11 cellular contexts compared by ENCODE assay signal in the genomic region with DNA sequence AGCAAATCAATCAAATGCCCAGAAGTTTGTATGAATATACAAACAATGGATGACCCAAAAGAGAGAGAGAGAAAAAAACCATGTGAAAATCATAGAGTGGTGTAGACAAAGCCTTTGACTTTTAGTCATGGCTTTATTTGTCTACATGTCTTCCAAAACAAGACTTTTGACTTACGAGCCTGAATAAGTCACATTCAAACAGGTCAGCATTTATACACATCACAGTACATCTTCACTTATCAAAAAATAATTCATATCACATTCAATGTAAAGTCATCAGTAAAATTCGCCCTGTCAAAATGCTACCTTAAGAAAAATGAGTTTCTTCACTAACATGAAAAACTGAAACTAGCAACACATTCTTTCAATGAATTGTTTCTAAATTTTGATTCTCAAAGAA. TPM values are rescaled to one million over a fixed set of nuclear protein-coding genes. Genes with fewer than 3 reads are reported as not detected.
DNase-seq lines count a peak whose midpoint lies in the region; ATAC-seq, FAIRE-seq and TF ChIP-seq lines count a peak whose summit lies in the region.
"Had no signal": no experiment of that assay in that cellular context is flagged by ENCODE, and none has a peak within 500 bp of the region (broad histone marks: within the 10 kb centered on the region; RNA-seq: fewer than 3 reads in every experiment).

No MANE protein-coding gene starts in this region.

- H2AFZ ChIP-seq in KMS-11 (ENCODE audit: low read depth) (no peak overlapping the region), K562 (ENCODE audit: low read depth, low read length) (no peak overlapping the region)

- no peaks in the 10 kb centered on the region for H3K27me3 ChIP-seq in CD4-positive, alpha-beta memory T cell (ENCODE audit: insufficient read depth, low read length)
- H3K27me3 ChIP-seq in KMS-11 (ENCODE audit: insufficient read depth, low read depth) (no peaks in the 10 kb centered on the region), K562 (ENCODE audit: control insufficient read depth in 2 of 2, insufficient read depth in 2 of 2, low read length in 2 of 2) (no peaks in the 10 kb centered on the region), left lung (no peaks in the 10 kb centered on the region), BE2C (no peaks in the 10 kb centered on the region)

- 6% methylated on average over 2 of the region's 2 CpGs for WGBS in K562 (ENCODE audit: insufficient coverage, low coverage, missing lambda C conversion rate)

- H3K4me2 ChIP-seq in KMS-11: peak overlapping the region; percentile 45
- H3K4me2 ChIP-seq in K562 (ENCODE audit: insufficient read depth, low read length): no peak overlapping the region

- peaks cover 9 to 17% of the 10 kb centered on the region in 2 donors for H3K36me3 Mint-ChIP-seq in CD4-positive, alpha-beta memory T cell
- H3K36me3 Mint-ChIP-seq in nephron (ENCODE audit: low read depth): no peaks in the 10 kb centered on the region

- peaks cover 71% of the 10 kb centered on the region for H3K4me1 ChIP-seq in CD4-positive, alpha-beta memory T cell (ENCODE audit: insufficient read depth, low read length)
- peaks cover 52% of the 10 kb centered on the region for H3K4me1 ChIP-seq in KMS-11 (ENCODE audit: low read depth, poor library complexity, severe bottlenecking)
- H3K4me1 ChIP-seq in K562 (replicated peaks in 1 of 2; ENCODE audit: control insufficient read depth in 2 of 2, insufficient read depth in 2 of 2, low read length in 2 of 2): peaks cover 0 to 4% of the 10 kb centered on the region in 2 experiments; a peak in 2 of 5 replicates
- H3K4me1 ChIP-seq in left lung: peaks cover 9 to 66% of the 10 kb centered on the region in 2 donors
- no peaks in the 10 kb centered on the region for H3K4me1 ChIP-seq in BE2C

- no peak for TF ChIP-seq RAD21 in K562 (CRISPR knock-in tag; conservative IDR thresholded peaks at IDR 0.05 in 1 of 2, IDR thresholded peaks at IDR 0.05 in 1 of 2)

- POLR2A ChIA-PET in CD4-positive, alpha-beta memory T cell (lab: Charles Lee; ENCODE audit: partially characterized antibody): no interaction called here
- POLR2A ChIA-PET in K562 (lab: Yijun Ruan, JAX): interaction anchor here (0.7 to 1.3 kb wide), 2 partner anchors 8 to 15 kb away, joined by 3 read pairs; no protein-coding TSS in a partner anchor

- peak overlapping the region; percentile 77 to 100 (median 98) for H3K4me3 Mint-ChIP-seq in CD4-positive, alpha-beta memory T cell
- peak overlapping the region; percentile 62 to 87 (median 82) for H3K4me3 Mint-ChIP-seq in nephron

- H3K4me3 ChIP-seq in CD4-positive, alpha-beta memory T cell (ENCODE audit: low read length in 2 of 2): peak overlapping the region; percentile 93 to 97
- no peak overlapping the region for H3K4me3 ChIP-seq in KMS-11 (IDR thresholded peaks at IDR 0.05; ENCODE audit: insufficient read depth, low read depth, low read length)
- no peak overlapping the region for H3K4me3 ChIP-seq in K562
- peak overlapping the region in 1 of 2 donors; percentile 92 for H3K4me3 ChIP-seq in left lung
- H3K4me3 ChIP-seq in BE2C (ENCODE audit: low read depth, low read length): no peak overlapping the region

- no peaks in the 10 kb centered on the region for H3K27me3 Mint-ChIP-seq in CD4-positive, alpha-beta memory T cell
- H3K27me3 Mint-ChIP-seq in nephron (ENCODE audit: low read depth): peaks cover 26% of the 10 kb centered on the region

- H3K9me3 Mint-ChIP-seq in CD4-positive, alpha-beta memory T cell: no peaks in the 10 kb centered on the region
- no peaks in the 10 kb centered on the region for H3K9me3 Mint-ChIP-seq in nephron

- H3K27ac Mint-ChIP-seq in CD4-positive, alpha-beta memory T cell: peak overlapping the region; percentile 43 to 98 (median 84)
- H3K27ac Mint-ChIP-seq in nephron: peak overlapping the region in 1 of 3 experiments; percentile 14

- H3K79me2 ChIP-seq in KMS-11 (ENCODE audit: insufficient read depth, low read depth) (peaks cover 47% of the 10 kb centered on the region; the same call in 1 of the 2 replicates), K562 (ENCODE audit: control insufficient read depth, insufficient read depth, low read length) (no peaks in the 10 kb centered on the region)

- intact Hi-C loops in CD4-positive, alpha-beta memory T cell (cut with micrococcal nuclease): loop anchor here (5.0 to 10.0 kb wide), 3 partner anchors 322 to 1009 kb away; partner anchors contain the start of gene PSMD14
- intact Hi-C loops in K562 (cut with micrococcal nuclease) (no loop called here), left lung (cut with DNase I) (no loop called here)

- no peak for ATAC-seq in K562
- ATAC-seq in left lung: no peak
- ATAC-seq in GM21723 (IDR thresholded peaks at IDR 0.05; ENCODE audit: unreplicated experiment): no peak
- ATAC-seq: activated CD4-positive, CD25-positive, alpha-beta regulatory T cell treated with anti-CD3 and anti-CD28 coated beads, Interleukin-2, amount 50 U/mL, for 24 hours had no signal

- in situ Hi-C loops in K562 (cut with MboI): loop anchor here (25.0 kb wide), 1 partner anchor 1054 kb away; no protein-coding TSS in a partner anchor

- peak overlapping the region; percentile 94; the same call in 1 of the 2 replicates for H3K9ac ChIP-seq in KMS-11
- no peak overlapping the region for H3K9ac ChIP-seq in K562 (ENCODE audit: insufficient read depth in 1 of 2, low read depth in 2 of 2, low read length in 2 of 2)

- no peak for TF ChIP-seq EP300 in K562 (IDR thresholded peaks at IDR 0.05; ENCODE audit: low read length)

- H3K36me3 ChIP-seq in CD4-positive, alpha-beta memory T cell (ENCODE audit: insufficient read depth, low read length): no peaks in the 10 kb centered on the region
- H3K36me3 ChIP-seq in KMS-11 (ENCODE audit: insufficient read depth) (no peaks in the 10 kb centered on the region), K562 (ENCODE audit: control insufficient read depth, insufficient read depth, low read length) (no peaks in the 10 kb centered on the region), left lung (no peaks in the 10 kb centered on the region), BE2C (no peaks in the 10 kb centered on the region)

- no peak for DNase-seq in CD4-positive, alpha-beta memory T cell
- no peak for DNase-seq in K562 (ENCODE audit: extremely low read depth in 1 of 4, low spot score in 3 of 4)
- DNase-seq in left lung: no peak
- no peak for DNase-seq in SW 1271 (lab: John Stamatoyannopoulos, UW)
- DNase-seq in BE2C: no peak
- DNase-seq: aorta, islet precursor cell had no signal

- peaks cover 55 to 79% (median 68%) of the 10 kb centered on the region in 4 donors for H3K4me1 Mint-ChIP-seq in CD4-positive, alpha-beta memory T cell
- peaks cover 7% of the 10 kb centered on the region for H3K4me1 Mint-ChIP-seq in nephron

- CTCF ChIA-PET in CD4-positive, alpha-beta memory T cell (lab: Charles Lee; ENCODE audit: partially characterized antibody): interaction anchor here (1.2 to 10.2 kb wide), 6 partner anchors 8 to 309 kb away, joined by 3 to 141 read pairs (median 15); no protein-coding TSS in a partner anchor
- CTCF ChIA-PET in K562 (lab: Yijun Ruan, JAX; ENCODE audit: low intra/inter-chr PET ratio): interaction anchor here (0.6 kb wide), 1 partner anchor 57 kb away, joined by 3 read pairs; no protein-coding TSS in a partner anchor

- H4K20me1 ChIP-seq in KMS-11 (ENCODE audit: insufficient read depth) (no peaks in the 10 kb centered on the region), K562 (replicated peaks; ENCODE audit: control insufficient read depth, insufficient read depth, low read length) (no peaks in the 10 kb centered on the region)

- peak overlapping the region; percentile 97 for H3K27ac ChIP-seq in CD4-positive, alpha-beta memory T cell (ENCODE audit: low read depth, low read length)
- H3K27ac ChIP-seq in KMS-11 (no peak overlapping the region), K562 (ENCODE audit: extremely low read depth, low read depth, low read length) (no peak overlapping the region), left lung (no peak overlapping the region)

- no peak for FAIRE-seq in K562 (lab: Jason Lieb, UNC)

- no peak for TF ChIP-seq POLR2A in K562 (conservative IDR thresholded peaks at IDR 0.05)

- H3K9me1 ChIP-seq in K562 (ENCODE audit: control insufficient read depth, insufficient read depth, low read length): no peaks in the 10 kb centered on the region

- no peaks in the 10 kb centered on the region for H3K9me3 ChIP-seq in CD4-positive, alpha-beta memory T cell (ENCODE audit: control insufficient read depth in 1 of 2, low read length in 2 of 2)
- H3K9me3 ChIP-seq in K562 (replicated peaks; ENCODE audit: control insufficient read depth, insufficient read depth, low read depth, low read length) (no peaks in the 10 kb centered on the region), left lung (no peaks in the 10 kb centered on the region), BE2C (no peaks in the 10 kb centered on the region)

- BruUV-seq in K562 (replicated peaks; lab: Mats Ljungman, UMichigan): no TSS peak

- TF ChIP-seq CTCF in KMS-11 (conservative IDR thresholded peaks at IDR 0.05; ENCODE audit: low read depth, low read length): no peak
- TF ChIP-seq CTCF in K562 (IDR thresholded peaks at IDR 0.05 in 2 of 3, conservative IDR thresholded peaks at IDR 0.05 in 1 of 3; ENCODE audit: insufficient read depth in 2 of 3, low read depth in 1 of 3, low read length in 3 of 3): no peak
- no peak for TF ChIP-seq CTCF in nephron (IDR thresholded peaks at IDR 0.05; ENCODE audit: unreplicated experiment in 3 of 3)
- no peak for TF ChIP-seq CTCF in left lung (IDR thresholded peaks at IDR 0.05)
- no peak for TF ChIP-seq CTCF in BE2C (IDR thresholded peaks at IDR 0.05; ENCODE audit: low read depth, low read length)

RNA-seq across cellular contexts. Expression of gene IFIH1, which starts 1.9 kb away (rescaled TPM):
- 10 to 100 TPM; 30.1 to 31.2 TPM for total RNA-seq in CD4-positive, alpha-beta memory T cell
- polyA plus RNA-seq in CD4-positive, alpha-beta memory T cell: 10 to 100 TPM; 13.1 to 24.1 TPM
- 0.32 TPM in 2 replicates for total RNA-seq in K562 (2011; cell fraction: chromatin; rRNA removed; ENCODE audit: low replicate concordance)
- total RNA-seq in K562 (2011; cell fraction: nucleolus; rRNA removed): 0.33 TPM in 1 of 2 replicates, not detected in the other
- total RNA-seq in K562 (2011; cell fraction: nucleoplasm; rRNA removed): 0.44 TPM in 1 of 2 replicates, not detected in the other
- total RNA-seq in K562 (2014; rRNA removed) (0.50 and 0.61 TPM in 2 replicates), K562 (2014; rRNA removed; fragmentation: Illumina TruSeq; extraction: Trizol) (0.51 and 0.69 TPM in 2 replicates), K562 (2015; rRNA removed; fragmentation: Illumina TruSeq; extraction: Trizol) (0.64 and 0.94 TPM in 2 replicates), K562 (2021) (0.91 and 1.1 TPM in 2 replicates), left lung (10 to 100 TPM; 26.8 to 33.5 TPM)
- polyA plus RNA-seq in K562 (2011; rRNA removed) (0.07 and 0.15 TPM in 2 replicates), K562 (2014; fragmentation: Illumina TruSeq; extraction: Trizol) (0.54 and 1.2 TPM in 2 replicates), K562 (2014; fragmentation: Nextera tagmentation; extraction: Ambion mirVana) (under 1 TPM in 1 of 2 experiments, not detected in 1; 0.29 TPM), K562 (2014; rRNA removed) (0.12 and 0.28 TPM in 2 replicates)
- 0.16 TPM in 1 of 2 replicates, not detected in the other for polyA plus RNA-seq in K562 (2011; cell fraction: cytosol; rRNA removed)
- 0.15 and 0.26 TPM in 2 replicates for polyA plus RNA-seq in K562 (2011; cell fraction: nucleus; rRNA removed)
- polyA plus RNA-seq in K562 (2012): 0.95 and 2.7 TPM in 2 replicates
- polyA minus RNA-seq in K562 (2011; rRNA and poly(A)+ RNA removed): 0.12 and 0.28 TPM in 2 replicates
- not detected in 2 replicates for polyA minus RNA-seq in K562 (2011; cell fraction: cytosol; rRNA and poly(A)+ RNA removed)
- 0.27 and 0.33 TPM in 2 replicates for polyA minus RNA-seq in K562 (2011; cell fraction: nucleus; rRNA and poly(A)+ RNA removed)
- not detected for polyA plus RNA-seq in BE2C (2012; ENCODE audit: insufficient read depth, insufficient read length, low read depth)

RNA-seq across cellular contexts. Expression of gene GCA, which starts 27.3 kb away (rescaled TPM):
- total RNA-seq in CD4-positive, alpha-beta memory T cell: 10 to 100 TPM; 11.5 to 11.9 TPM
- 10 to 100 TPM; 10.9 to 16.8 TPM for polyA plus RNA-seq in CD4-positive, alpha-beta memory T cell
- total RNA-seq in K562 (2011; cell fraction: chromatin; rRNA removed; ENCODE audit: low replicate concordance): not detected in 2 replicates
- not detected in 2 replicates for total RNA-seq in K562 (2011; cell fraction: nucleolus; rRNA removed)
- not detected in 2 replicates for total RNA-seq in K562 (2011; cell fraction: nucleoplasm; rRNA removed)
- total RNA-seq in K562 (2014; rRNA removed): 0.49 TPM in 1 of 2 replicates, not detected in the other
- 0.36 and 0.61 TPM in 2 replicates for total RNA-seq in K562 (2014; rRNA removed; fragmentation: Illumina TruSeq; extraction: Trizol)
- total RNA-seq in K562 (2015; rRNA removed; fragmentation: Illumina TruSeq; extraction: Trizol): 0.45 and 0.65 TPM in 2 replicates
- 0.38 and 0.42 TPM in 2 replicates for total RNA-seq in K562 (2021)
- 0.49 TPM in 1 of 2 replicates, not detected in the other for polyA plus RNA-seq in K562 (2011; rRNA removed)
- not detected in 2 replicates for polyA plus RNA-seq in K562 (2011; cell fraction: cytosol; rRNA removed)
- polyA plus RNA-seq in K562 (2011; cell fraction: nucleus; rRNA removed): 0.34 TPM in 1 of 2 replicates, not detected in the other
- 0.33 and 0.73 TPM in 2 replicates for polyA plus RNA-seq in K562 (2012)
- 0.19 and 0.25 TPM in 2 replicates for polyA plus RNA-seq in K562 (2014; fragmentation: Illumina TruSeq; extraction: Trizol)
- polyA plus RNA-seq in K562 (2014; fragmentation: Nextera tagmentation; extraction: Ambion mirVana): under 1 TPM; 0.39 to 0.79 TPM
- 0.24 and 0.30 TPM in 2 replicates for polyA plus RNA-seq in K562 (2014; rRNA removed)
- polyA minus RNA-seq in K562 (2011; rRNA and poly(A)+ RNA removed): not detected in 2 replicates
- polyA minus RNA-seq in K562 (2011; cell fraction: cytosol; rRNA and poly(A)+ RNA removed): not detected in 2 replicates
- polyA minus RNA-seq in K562 (2011; cell fraction: nucleus; rRNA and poly(A)+ RNA removed): not detected in 2 replicates
- 10 to 100 TPM; 37.2 to 92.2 TPM for total RNA-seq in left lung
- polyA plus RNA-seq in BE2C (2012; ENCODE audit: insufficient read depth, insufficient read length, low read depth): 8.6 TPM

Comparison
In these comparisons a context has a peak if more than half of its experiments do, and no peak if none do; other contexts are left out.
1. H3K4me3 ChIP-seq: peak in CD4-positive, alpha-beta memory T cell (2 of 2); none in KMS-11 (single experiment), K562 (single experiment) and BE2C (single experiment).
2. RNA of gene IFIH1, which starts 1.9 kb away (total RNA-seq): 26.8 to 33.5 TPM in left lung and 30.1 to 31.2 TPM in CD4-positive, alpha-beta memory T cell; 0.32 to 1.1 TPM in K562; every median in the first group is over 10 times any median in the second.
3. RNA of gene GCA, which starts 27.3 kb away (total RNA-seq): 37.2 to 92.2 TPM in left lung and 11.5 to 11.9 TPM in CD4-positive, alpha-beta memory T cell; 0.36 to 0.65 TPM in K562; every median in the first group is over 4 times any median in the second.